ENCODE assay signal across 8 cellular contexts in genomic region chr6:37696841-37697735, GRCh38. TPM values are rescaled to one million over a fixed set of nuclear protein-coding genes. Genes with fewer than 3 reads are reported as not detected.
DNase-seq lines count a peak whose midpoint lies in the region; ATAC-seq and TF ChIP-seq lines count a peak whose summit lies in the region.

No MANE protein-coding gene starts in this region.

- H3K4me1 ChIP-seq in MM.1S (ENCODE audit: low read length) = no peaks in the 10 kb centered on the region
- peaks cover 6% of the 10 kb centered on the region for H3K4me1 ChIP-seq in rectal smooth muscle tissue (ENCODE audit: control insufficient read depth, insufficient read depth, low read length)

- no peaks in the 10 kb centered on the region for H3K79me2 ChIP-seq in MM.1S (ENCODE audit: low read length)

- no peaks in the 10 kb centered on the region for H3K9me3 Mint-ChIP-seq in activated T-helper 17 cell treated with anti-CD3 and anti-CD28 coated beads, Interleukin-2, amount 50 U/mL, for 72 hours
- H3K9me3 Mint-ChIP-seq in glutamatergic neuron (ENCODE audit: unreplicated experiment) = peaks cover 40% of the 10 kb centered on the region

- H3K4me3 ChIP-seq in GM12875 (ENCODE audit: low read depth, low read length) = peak overlapping the region; percentile 58
- H3K4me3 ChIP-seq in MM.1S (ENCODE audit: low read length) = peak overlapping the region; percentile 65
- H3K4me3 ChIP-seq in rectal smooth muscle tissue (ENCODE audit: low read length) = peak overlapping the region; percentile 81

- no peaks in the 10 kb centered on the region for H3K9me3 ChIP-seq in MM.1S (replicated peaks; ENCODE audit: insufficient read depth, low read length)

- TF ChIP-seq CTCF in GM12875 (IDR thresholded peaks at IDR 0.05; ENCODE audit: borderline replicate concordance, insufficient read depth, low read depth, low read length) = peak; percentile 23
- no peak; the same call in 1 of the 2 replicates for TF ChIP-seq CTCF in MM.1S (IDR thresholded peaks at IDR 0.05; ENCODE audit: low read length)
- TF ChIP-seq CTCF in glutamatergic neuron (IDR thresholded peaks at IDR 0.05; ENCODE audit: partially characterized antibody, unreplicated experiment) = no peak

- peak overlapping the region; percentile 98 for H3K4me2 ChIP-seq in MM.1S (ENCODE audit: low read depth, low read length)

- no peak overlapping the region for H3K27ac ChIP-seq in MM.1S (ENCODE audit: low read length)
- peak overlapping the region; percentile 51 for H3K27ac ChIP-seq in rectal smooth muscle tissue (ENCODE audit: low read depth, low read length)

- H3K36me3 ChIP-seq in MM.1S (replicated peaks; ENCODE audit: insufficient read depth, low read length) = no peaks in the 10 kb centered on the region
- no peaks in the 10 kb centered on the region for H3K36me3 ChIP-seq in rectal smooth muscle tissue (ENCODE audit: control insufficient read depth, insufficient read depth, low read length)

- H3K4me1 Mint-ChIP-seq in activated T-helper 17 cell treated with anti-CD3 and anti-CD28 coated beads, Interleukin-2, amount 50 U/mL, for 72 hours = peaks cover 10% of the 10 kb centered on the region
- peaks cover 32% of the 10 kb centered on the region for H3K4me1 Mint-ChIP-seq in glutamatergic neuron (ENCODE audit: low read depth, unreplicated experiment)

- H3K9me2 ChIP-seq in MM.1S (replicated peaks; ENCODE audit: insufficient read depth, low read length) = no peaks in the 10 kb centered on the region

- H2AFZ ChIP-seq in MM.1S (ENCODE audit: low read length) = peak overlapping the region; percentile 77

- H3K27me3 ChIP-seq in MM.1S (replicated peaks; ENCODE audit: insufficient read depth, low read length) = peaks cover 67% of the 10 kb centered on the region
- peaks cover 11% of the 10 kb centered on the region for H3K27me3 ChIP-seq in rectal smooth muscle tissue (ENCODE audit: control insufficient read depth, insufficient read depth, low read length)

- peak; percentile 41 for ATAC-seq in activated T-helper 17 cell treated with anti-CD3 and anti-CD28 coated beads, Interleukin-2, amount 50 U/mL, for 72 hours (replicated peaks)

- H3K9ac ChIP-seq in MM.1S (ENCODE audit: low read length) = peak overlapping the region; percentile 18; the same call in 1 of the 2 replicates
- no peak overlapping the region for H3K9ac ChIP-seq in rectal smooth muscle tissue (ENCODE audit: low read length)

- no peak overlapping the region for H3K27ac Mint-ChIP-seq in activated T-helper 17 cell treated with anti-CD3 and anti-CD28 coated beads, Interleukin-2, amount 50 U/mL, for 72 hours
- H3K27ac Mint-ChIP-seq in glutamatergic neuron (ENCODE audit: unreplicated experiment) = no peak overlapping the region

- no peaks in the 10 kb centered on the region for H3K36me3 Mint-ChIP-seq in activated T-helper 17 cell treated with anti-CD3 and anti-CD28 coated beads, Interleukin-2, amount 50 U/mL, for 72 hours (ENCODE audit: low read depth)
- peaks cover 7% of the 10 kb centered on the region for H3K36me3 Mint-ChIP-seq in glutamatergic neuron (ENCODE audit: unreplicated experiment)

- no peaks in the 10 kb centered on the region for H3F3A ChIP-seq in MM.1S (ENCODE audit: insufficient read depth, low read length)

- H4K20me1 ChIP-seq in MM.1S (ENCODE audit: insufficient read depth, low read length) = no peaks in the 10 kb centered on the region

- H3K27me3 Mint-ChIP-seq in activated T-helper 17 cell treated with anti-CD3 and anti-CD28 coated beads, Interleukin-2, amount 50 U/mL, for 72 hours = peaks cover 35% of the 10 kb centered on the region
- H3K27me3 Mint-ChIP-seq in glutamatergic neuron (ENCODE audit: unreplicated experiment) = peaks cover 43% of the 10 kb centered on the region

- DNase-seq in MM.1S (peak; percentile 13), glutamatergic neuron (no peak), GF-D8 (lab: John Stamatoyannopoulos, UW) (no peak), COLO829 (ENCODE audit: low spot score) (no peak), NCI-H2081 treated with DMSO at 0.1 percent for 48 hours (lab: John Stamatoyannopoulos, UW) (no peak)

- peak overlapping the region; percentile 94 for H3K4me3 Mint-ChIP-seq in activated T-helper 17 cell treated with anti-CD3 and anti-CD28 coated beads, Interleukin-2, amount 50 U/mL, for 72 hours
- peak overlapping the region; percentile 95 for H3K4me3 Mint-ChIP-seq in glutamatergic neuron (ENCODE audit: unreplicated experiment)

RNA-seq across cellular contexts. Expression of gene MDGA1, which starts 0.6 kb away (rescaled TPM):
- 1 to 10 TPM in 1 of 2 donors, under 1 TPM in 1; 0.32 to 3.0 TPM for total RNA-seq in activated T-helper 17 cell treated with anti-CD3 and anti-CD28 coated beads, Interleukin-2, amount 50 U/mL, for 72 hours
- 908 TPM for total RNA-seq in glutamatergic neuron (ENCODE audit: unreplicated experiment)

Comparison
In these comparisons a context has a peak if more than half of its experiments do, and no peak if none do; other contexts are left out.
1. RNA of gene MDGA1, which starts 0.6 kb away (total RNA-seq): 908 TPM in glutamatergic neuron (single experiment); 0.32 to 3.0 TPM in activated T-helper 17 cell treated with anti-CD3 and anti-CD28 coated beads, Interleukin-2, amount 50 U/mL, for 72 hours; every median in the first group is over 100 times any median in the second.
2. Peak in every context shown above with its lines, with median percentiles within 50 percentile points of each other: H3K4me3 ChIP-seq.